Comparison of ENCODE assay signal across 8 cellular contexts in the genomic region with DNA sequence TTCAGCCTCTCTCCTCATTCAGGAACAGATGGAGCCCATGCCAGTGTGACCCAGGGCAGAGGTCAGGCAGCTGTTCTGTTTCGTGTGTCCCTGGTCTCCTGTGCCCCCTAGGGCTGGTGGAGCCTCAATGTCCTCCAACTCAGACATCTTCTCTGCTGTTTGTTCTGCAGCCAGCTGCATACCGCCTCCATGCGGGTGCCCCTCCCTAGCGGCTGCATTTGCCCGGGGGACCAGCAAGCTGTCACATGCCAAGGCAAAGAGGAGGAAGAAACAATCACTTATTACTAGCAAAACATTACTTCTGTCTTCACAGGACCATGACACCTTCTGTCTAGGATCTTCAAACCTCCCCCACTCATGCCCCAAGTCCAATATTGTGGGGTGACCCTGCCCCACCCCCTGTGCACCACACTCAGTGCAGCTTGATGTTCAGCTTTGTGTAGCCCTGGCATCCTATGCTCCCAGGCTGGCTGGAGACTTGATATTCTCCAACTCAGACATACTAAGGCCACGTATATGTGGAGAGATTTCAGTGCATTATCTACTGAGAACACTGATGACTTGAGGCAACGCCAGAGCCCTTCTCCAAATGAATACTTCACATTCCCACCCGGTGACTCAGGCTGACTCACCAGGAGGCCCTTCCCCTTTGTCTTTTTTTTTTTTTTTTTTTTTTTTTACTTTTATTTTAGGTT.
DNase-seq lines count a peak whose midpoint lies in the region; FAIRE-seq and TF ChIP-seq lines count a peak whose summit lies in the region.

No MANE protein-coding gene starts in this region.

- H3K4me1 ChIP-seq in neuronal stem cell (ENCODE audit: control insufficient read depth in 2 of 2, insufficient read depth in 1 of 2, low read depth in 1 of 2, low read length in 2 of 2), result peaks cover 4 to 7% of the 10 kb centered on the region in 2 donors

- no peak for TF ChIP-seq POLR2A in GM12891 (IDR thresholded peaks at IDR 0.05; ENCODE audit: low read depth, low read length)

- H2BK12ac ChIP-seq in neuronal stem cell (ENCODE audit: low read length), result no peak overlapping the region

- H3K9me3 ChIP-seq in neuronal stem cell (replicated peaks in 1 of 2; ENCODE audit: control insufficient read depth in 2 of 2, insufficient read depth in 1 of 2, low read depth in 1 of 2, low read length in 2 of 2), result no peaks in the 10 kb centered on the region

- no peaks in the 10 kb centered on the region for H3K27me3 ChIP-seq in neuronal stem cell (ENCODE audit: control insufficient read depth in 3 of 3, insufficient read depth in 3 of 3, low read depth in 1 of 3, low read length in 3 of 3)

- no peak overlapping the region for H4K91ac ChIP-seq in neuronal stem cell (ENCODE audit: low read depth, low read length, poor library complexity)

- peak overlapping the region; percentile 30 for H3K27ac ChIP-seq in neuronal stem cell (replicated peaks; ENCODE audit: low read length)

- DNase-seq in ELF-1 (ENCODE audit: low read depth, low spot score), result peak; percentile 92
- peak; percentile 15 for DNase-seq in NCI-H2171 (lab: John Stamatoyannopoulos, UW)
- DNase-seq in epithelial cell of proximal tubule (ENCODE audit: low read depth), result peak; percentile 92
- peak; percentile 37 for DNase-seq in neuronal stem cell (ENCODE audit: low spot score)
- DNase-seq in activated effector memory CD4-positive, alpha-beta T cell treated with anti-CD3 and anti-CD28 coated beads, Interleukin-2, amount 50 U/mL, for 16 hours, result no peak
- DNase-seq in activated T-cell treated with anti-CD3 and anti-CD28 coated beads, Interleukin-2, amount 50 U/mL, for 1 hour, result no peak
- DNase-seq in GM12891 (ENCODE audit: insufficient read length, low spot score), result no peak
- no peak for DNase-seq in hypothalamus (lab: John Stamatoyannopoulos, UW)

- H3K79me1 ChIP-seq in neuronal stem cell (ENCODE audit: low read depth, low read length), result no peaks in the 10 kb centered on the region

- no peak overlapping the region for H2BK15ac ChIP-seq in neuronal stem cell (ENCODE audit: low read length)

- no peak overlapping the region for H3K9ac ChIP-seq in neuronal stem cell (ENCODE audit: low read depth, low read length, poor library complexity)

- no peak overlapping the region for H4K8ac ChIP-seq in neuronal stem cell (ENCODE audit: low read depth, low read length)

- H2BK120ac ChIP-seq in neuronal stem cell (ENCODE audit: low read depth, low read length), result no peak overlapping the region

- no peak overlapping the region for H2AFZ ChIP-seq in neuronal stem cell (ENCODE audit: low read length)

- H2AK5ac ChIP-seq in neuronal stem cell (ENCODE audit: low read depth, low read length), result no peak overlapping the region

- H3K4me3 ChIP-seq in epithelial cell of proximal tubule (ENCODE audit: low read depth, low read length) (no peak overlapping the region), neuronal stem cell (ENCODE audit: low read length in 2 of 2) (no peak overlapping the region)

- H3K18ac ChIP-seq in neuronal stem cell (ENCODE audit: low read length), result peak overlapping the region; percentile 46

- no peak overlapping the region for H2BK5ac ChIP-seq in neuronal stem cell (ENCODE audit: low read length)

- TF ChIP-seq CTCF in epithelial cell of proximal tubule (conservative IDR thresholded peaks at IDR 0.05; ENCODE audit: low read depth, low read length), result peak; percentile 41

- no peak overlapping the region for H3K4me2 ChIP-seq in neuronal stem cell (ENCODE audit: insufficient read depth, low read length, poor library complexity, severe bottlenecking)

- no peaks in the 10 kb centered on the region for H3K36me3 ChIP-seq in neuronal stem cell (replicated peaks in 1 of 2; ENCODE audit: control insufficient read depth in 2 of 2, insufficient read depth in 2 of 2, low read length in 2 of 2)

- no CpG with 5 or more reads among the region's 8 CpGs for WGBS in neuronal stem cell (ENCODE audit: extremely low coverage in 2 of 2, insufficient read length in 2 of 2, insufficient replicate concordance in 1 of 2), 2 donors

- no peak overlapping the region for H3K23ac ChIP-seq in neuronal stem cell (ENCODE audit: low read depth, low read length, poor library complexity)

- no peak overlapping the region for H3K14ac ChIP-seq in neuronal stem cell (ENCODE audit: low read length)

- H3K4ac ChIP-seq in neuronal stem cell (ENCODE audit: low read length), result no peak overlapping the region

- no peak for FAIRE-seq in GM12891 (lab: Jason Lieb, UNC)

TF ChIP-seq in GM12891, 5 proteins besides CTCF, POLR2A, EP300 and RAD21:
- TF ChIP-seq SPI1 (IDR thresholded peaks at IDR 0.05; ENCODE audit: low read depth, low read length), result no peak
- no peak for TF ChIP-seq POU2F2 (IDR thresholded peaks at IDR 0.05; ENCODE audit: low read depth, low read length)

Comparison
In these comparisons a context has a peak if more than half of its experiments do, and no peak if none do; other contexts are left out.
1. DNase-seq: peak in ELF-1 (single experiment), NCI-H2171 (single experiment), epithelial cell of proximal tubule (single experiment) and neuronal stem cell (single experiment); none in activated effector memory CD4-positive, alpha-beta T cell treated with anti-CD3 and anti-CD28 coated beads, Interleukin-2, amount 50 U/mL, for 16 hours (single experiment), activated T-cell treated with anti-CD3 and anti-CD28 coated beads, Interleukin-2, amount 50 U/mL, for 1 hour (single experiment), GM12891 (single experiment) and hypothalamus (0 of 51).